Comparison of ENCODE assay signal across 21 cellular contexts in genomic region chr9:135402739-135403695, GRCh38.
"Had no signal": no experiment of that assay in that cellular context is flagged by ENCODE, and none has a peak within 500 bp of the region (broad histone marks: within the 10 kb centered on the region; RNA-seq: fewer than 3 reads in every experiment).

No MANE protein-coding gene starts in this region.

- H3K36me3 Mint-ChIP-seq: memory B cell; natural killer cell; stimulated activated memory B cell treated with anti-CD40 and anti-IgM and Interleukin-4, amounts not matched to agents 10 μg/mL and 1 μg/mL and 100 μg/mL, for 72 hours had no signal

- H3K9me3 Mint-ChIP-seq: memory B cell; natural killer cell; stimulated activated memory B cell treated with anti-CD40 and anti-IgM and Interleukin-4, amounts not matched to agents 10 μg/mL and 1 μg/mL and 100 μg/mL, for 72 hours; stimulated activated naive CD8-positive, alpha-beta T cell treated with anti-CD3 and anti-CD28 coated beads, Interleukin-15, Interleukin-2, amounts not matched to agents 100 ng/mL and 50 ng/mL, for 24 hours had no signal

- H3K4me1 Mint-ChIP-seq: memory B cell; natural killer cell; stimulated activated memory B cell treated with anti-CD40 and anti-IgM and Interleukin-4, amounts not matched to agents 10 μg/mL and 1 μg/mL and 100 μg/mL, for 72 hours had no signal

- H3K4me1 ChIP-seq: left lung, lower lobe of right lung, parathyroid adenoma, prostate gland, right atrium auricular region, tibial nerve, upper lobe of left lung had no signal

- H3K79me2 ChIP-seq: parathyroid adenoma had no signal

- ATAC-seq: left cardiac atrium; left lung; lower lobe of right lung; natural killer cell; sciatic nerve; stimulated activated memory B cell treated with anti-CD40 and anti-IgM and Interleukin-4, amounts not matched to agents 10 μg/mL and 1 μg/mL and 100 μg/mL, for 72 hours had no signal

- H3K9ac ChIP-seq: parathyroid adenoma had no signal

- DNase-seq: dorsolateral prefrontal cortex; effector CD4-positive, alpha-beta T cell; left cardiac atrium; lower lobe of right lung; natural killer cell; stimulated activated CD4-positive, alpha-beta T cell treated with anti-CD3 and anti-CD28 coated beads, Interleukin-12 subunit alpha, Interleukin-12 subunit beta, amount 100 ng/mL, for 4 hours; stimulated activated CD4-positive, alpha-beta T cell treated with anti-CD3 and anti-CD28 coated beads, Interleukin-1b, Interleukin-23, amount 100 ng/mL, for 48 hours; stimulated activated CD4-positive, alpha-beta T cell treated with anti-CD3 and anti-CD28 coated beads, Interleukin-4, amount 100 ng/mL, for 24 hours had no signal

- H2AFZ ChIP-seq: parathyroid adenoma had no signal

- H3K9me3 ChIP-seq: left lung, lower lobe of right lung, neutrophil, prostate gland, right atrium auricular region, thoracic aorta, upper lobe of left lung had no signal

- H3K4me3 Mint-ChIP-seq: memory B cell; natural killer cell; stimulated activated memory B cell treated with anti-CD40 and anti-IgM and Interleukin-4, amounts not matched to agents 10 μg/mL and 1 μg/mL and 100 μg/mL, for 72 hours; stimulated activated naive CD8-positive, alpha-beta T cell treated with anti-CD3 and anti-CD28 coated beads, Interleukin-15, Interleukin-2, amounts not matched to agents 100 ng/mL and 50 ng/mL, for 24 hours had no signal

- H3K27me3 ChIP-seq: dorsolateral prefrontal cortex, neutrophil, right atrium auricular region, tibial nerve, upper lobe of left lung had no signal

- H3K4me3 ChIP-seq: dorsolateral prefrontal cortex, left lung, lower lobe of right lung, prostate gland, right atrium auricular region, smooth muscle cell, thoracic aorta, tibial nerve, upper lobe of left lung had no signal

- H3K36me3 ChIP-seq: left lung, lower lobe of right lung, neutrophil, prostate gland, right atrium auricular region, thoracic aorta, tibial nerve, upper lobe of left lung had no signal

- H3K27ac Mint-ChIP-seq: memory B cell; natural killer cell; stimulated activated memory B cell treated with anti-CD40 and anti-IgM and Interleukin-4, amounts not matched to agents 10 μg/mL and 1 μg/mL and 100 μg/mL, for 72 hours; stimulated activated naive CD8-positive, alpha-beta T cell treated with anti-CD3 and anti-CD28 coated beads, Interleukin-15, Interleukin-2, amounts not matched to agents 100 ng/mL and 50 ng/mL, for 24 hours had no signal

- H3K4me2 ChIP-seq: smooth muscle cell had no signal

- H3K27ac ChIP-seq: dorsolateral prefrontal cortex, left lung, lower lobe of right lung, neutrophil, parathyroid adenoma, prostate gland, right atrium auricular region, thoracic aorta, tibial nerve, upper lobe of left lung had no signal
